Comparison of ENCODE assay signal across 21 cellular contexts in genomic region chr10:69976795-69977546, GRCh38.
A peak's percentile ranks its signal among the peaks of the same experiment; 100 is the strongest.
DNase-seq lines count a peak whose midpoint lies in the region; ATAC-seq and TF ChIP-seq lines count a peak whose summit lies in the region.
"Had no signal": no experiment of that assay in that cellular context is flagged by ENCODE, and none has a peak within 500 bp of the region (broad histone marks: within the 10 kb centered on the region; RNA-seq: fewer than 3 reads in every experiment).

No MANE protein-coding gene starts in this region.

- no peaks in the 10 kb centered on the region for H3K9me3 ChIP-seq in MM.1S (replicated peaks; ENCODE audit: insufficient read depth, low read length)
- peaks cover 0 to 19% (median 0%) of the 10 kb centered on the region in 3 experiments for H3K9me3 ChIP-seq in naive thymus-derived CD4-positive, alpha-beta T cell (ENCODE audit: control insufficient read depth in 2 of 3, low read length in 3 of 3)

- H3K4me1 Mint-ChIP-seq in GM23338: peaks cover 3% of the 10 kb centered on the region
- peaks cover 0 to 7% (median 0%) of the 10 kb centered on the region in 7 donors for H3K4me1 Mint-ChIP-seq in naive thymus-derived CD4-positive, alpha-beta T cell
- H3K4me1 Mint-ChIP-seq: CD4-positive, CD25-positive, alpha-beta regulatory T cell had no signal

- no peak overlapping the region for H3K9ac ChIP-seq in MM.1S (ENCODE audit: low read length)

- H3K27me3 ChIP-seq in GM23338 (ENCODE audit: insufficient read depth) (no peaks in the 10 kb centered on the region), MM.1S (replicated peaks; ENCODE audit: insufficient read depth, low read length) (no peaks in the 10 kb centered on the region)
- H3K27me3 ChIP-seq in naive thymus-derived CD4-positive, alpha-beta T cell (ENCODE audit: control insufficient read depth in 2 of 2, insufficient read depth in 2 of 2, low read length in 2 of 2): no peaks in the 10 kb centered on the region

- no peaks in the 10 kb centered on the region for H3K27me3 Mint-ChIP-seq in GM23338 (ENCODE audit: insufficient read depth, low read depth, poor library complexity)
- peaks cover 34 to 71% (median 43%) of the 10 kb centered on the region in 5 donors for H3K27me3 Mint-ChIP-seq in naive thymus-derived CD4-positive, alpha-beta T cell

- peaks cover 3% of the 10 kb centered on the region; the same call in 1 of the 3 replicates for H3K9me3 Mint-ChIP-seq in GM23338
- H3K9me3 Mint-ChIP-seq in naive thymus-derived CD4-positive, alpha-beta T cell: peaks cover 0 to 57% (median 26%) of the 10 kb centered on the region in 11 donors
- peaks cover 10 to 16% of the 10 kb centered on the region in 2 donors for H3K9me3 Mint-ChIP-seq in activated naive CD4-positive, alpha-beta T cell treated with anti-CD3 and anti-CD28 coated beads, Interleukin-2, amount 50 U/mL, for 72 hours

- POLR2A ChIA-PET in naive thymus-derived CD4-positive, alpha-beta T cell (lab: Charles Lee): no interaction called here

- H3K4me1 ChIP-seq in GM23338 (ENCODE audit: insufficient read depth) (no peaks in the 10 kb centered on the region), MM.1S (ENCODE audit: low read length) (peaks cover 9% of the 10 kb centered on the region)
- H3K4me1 ChIP-seq in naive thymus-derived CD4-positive, alpha-beta T cell (ENCODE audit: control insufficient read depth in 2 of 2, insufficient read depth in 2 of 2, low read length in 2 of 2): no peaks in the 10 kb centered on the region
- H3K4me1 ChIP-seq: A549, Caco-2 had no signal

- DNase-seq in AG08396 (ENCODE audit: low spot score) (peak; percentile 1), GM23338 (ENCODE audit: low spot score) (no peak), MM.1S (peak; percentile 16), amniotic epithelial cell (ENCODE audit: low read depth) (peak; percentile 69), cerebellar nuclear complex (lab: John Stamatoyannopoulos, UW) (no peak), kidney glomerular epithelial cell (lab: John Stamatoyannopoulos, UW) (no peak)
- no peak for DNase-seq in naive thymus-derived CD4-positive, alpha-beta T cell
- DNase-seq in activated naive CD4-positive, alpha-beta T cell treated with anti-CD3 and anti-CD28 coated beads, Interleukin-2, amount 50 U/mL, for 72 hours (ENCODE audit: low spot score in 2 of 2): no peak
- DNase-seq: Caco-2; DMS153; HCEC 1CT; KG1; NCI-H1105 treated with DMSO at 0.1 percent for 48 hours; NCI-H1694 treated with DMSO at 0.1 percent for 48 hours; NCI-H345; NCI-H526 treated with DMSO at 0.1 percent for 48 hours; NK-92 treated with Interleukin-12 subunit alpha and Interleukin-12 subunit beta, amount 100 ng/mL, for 24 hours; RPMI8226; SIG-M5 had no signal

- H3K27ac ChIP-seq in GM23338 (ENCODE audit: low read depth) (no peak overlapping the region), MM.1S (ENCODE audit: low read length) (no peak overlapping the region)
- no peak overlapping the region for H3K27ac ChIP-seq in naive thymus-derived CD4-positive, alpha-beta T cell (ENCODE audit: low read depth, low read length)
- H3K27ac ChIP-seq: A549 had no signal

- H3K36me3 ChIP-seq in GM23338 (ENCODE audit: insufficient read depth) (no peaks in the 10 kb centered on the region), MM.1S (replicated peaks; ENCODE audit: insufficient read depth, low read length) (no peaks in the 10 kb centered on the region)
- H3K36me3 ChIP-seq in naive thymus-derived CD4-positive, alpha-beta T cell (ENCODE audit: control insufficient read depth in 2 of 3, insufficient read depth in 3 of 3, low read length in 3 of 3): no peaks in the 10 kb centered on the region

- H3K9me2 ChIP-seq in GM23338 (ENCODE audit: insufficient read depth) (peaks cover 8% of the 10 kb centered on the region; the same call in 1 of the 2 replicates), MM.1S (replicated peaks; ENCODE audit: insufficient read depth, low read length) (no peaks in the 10 kb centered on the region)

- no peak for ATAC-seq in GM23338
- ATAC-seq in naive thymus-derived CD4-positive, alpha-beta T cell: no peak
- no peak for ATAC-seq in activated naive CD4-positive, alpha-beta T cell treated with anti-CD3 and anti-CD28 coated beads, Interleukin-2, amount 50 U/mL, for 72 hours
- ATAC-seq: A549 had no signal

- no peaks in the 10 kb centered on the region for H3K36me3 Mint-ChIP-seq in GM23338 (ENCODE audit: low read depth)
- peaks cover 0 to 19% (median 3%) of the 10 kb centered on the region in 5 donors for H3K36me3 Mint-ChIP-seq in naive thymus-derived CD4-positive, alpha-beta T cell
- H3K36me3 Mint-ChIP-seq in activated naive CD4-positive, alpha-beta T cell treated with anti-CD3 and anti-CD28 coated beads, Interleukin-2, amount 50 U/mL, for 72 hours: peaks cover 9 to 27% of the 10 kb centered on the region in 2 donors
- H3K36me3 Mint-ChIP-seq: CD4-positive, CD25-positive, alpha-beta regulatory T cell had no signal

- CTCF ChIA-PET in naive thymus-derived CD4-positive, alpha-beta T cell (lab: Charles Lee): interaction anchor here (1.5 kb wide), 1 partner anchor 19 kb away, joined by 3 read pairs; no protein-coding TSS in a partner anchor

- H2AFZ ChIP-seq in GM23338: peak overlapping the region; percentile 80
- H2AFZ ChIP-seq in MM.1S (ENCODE audit: low read length): 0 out of 2 replicates have a peak overlapping the region, but pooled peaks have one; percentile 16

- H3F3A ChIP-seq in GM23338 (replicated peaks; ENCODE audit: low read depth) (no peaks in the 10 kb centered on the region), MM.1S (ENCODE audit: insufficient read depth, low read length) (no peaks in the 10 kb centered on the region)

- H3K79me2 ChIP-seq in GM23338 (replicated peaks; ENCODE audit: insufficient read depth): no peaks in the 10 kb centered on the region
- no peaks in the 10 kb centered on the region for H3K79me2 ChIP-seq in MM.1S (ENCODE audit: low read length)

- H3K4me3 Mint-ChIP-seq in GM23338: no peak overlapping the region
- no peak overlapping the region for H3K4me3 Mint-ChIP-seq in naive thymus-derived CD4-positive, alpha-beta T cell
- H3K4me3 Mint-ChIP-seq: CD4-positive, CD25-positive, alpha-beta regulatory T cell had no signal

- no peak overlapping the region for H3K4me3 ChIP-seq in GM23338
- no peak overlapping the region for H3K4me3 ChIP-seq in MM.1S (ENCODE audit: low read length)
- H3K4me3 ChIP-seq in naive thymus-derived CD4-positive, alpha-beta T cell (ENCODE audit: low read length): no peak overlapping the region
- H3K4me3 ChIP-seq: A549 had no signal

- no peak overlapping the region for H3K4me2 ChIP-seq in GM23338
- peak overlapping the region; percentile 25; the same call in 1 of the 2 replicates for H3K4me2 ChIP-seq in MM.1S (ENCODE audit: low read depth, low read length)
- H3K4me2 ChIP-seq: A549 had no signal

- H4K20me1 ChIP-seq in GM23338 (replicated peaks; ENCODE audit: insufficient read depth) (no peaks in the 10 kb centered on the region), MM.1S (ENCODE audit: insufficient read depth, low read length) (no peaks in the 10 kb centered on the region)

- H3K27ac Mint-ChIP-seq in GM23338: no peak overlapping the region
- H3K27ac Mint-ChIP-seq in naive thymus-derived CD4-positive, alpha-beta T cell: no peak overlapping the region
- no peak overlapping the region for H3K27ac Mint-ChIP-seq in activated naive CD4-positive, alpha-beta T cell treated with anti-CD3 and anti-CD28 coated beads, Interleukin-2, amount 50 U/mL, for 72 hours
- H3K27ac Mint-ChIP-seq: CD4-positive, CD25-positive, alpha-beta regulatory T cell had no signal

- no peak for TF ChIP-seq CTCF in GM23338 (conservative IDR thresholded peaks at IDR 0.05; ENCODE audit: low read depth in 2 of 2)
- no peak for TF ChIP-seq CTCF in MM.1S (IDR thresholded peaks at IDR 0.05; ENCODE audit: low read length)

- intact Hi-C loops in naive thymus-derived CD4-positive, alpha-beta T cell (cut with micrococcal nuclease): no loop called here

TF ChIP-seq in GM23338, 12 proteins besides CTCF, POLR2A, EP300 and RAD21:
- no peak for TF ChIP-seq EZH2 (IDR thresholded peaks at IDR 0.05; ENCODE audit: low read depth, unreplicated experiment)
- no peak for TF ChIP-seq EZH2phosphoT487 (IDR thresholded peaks at IDR 0.05; ENCODE audit: unreplicated experiment)
- TF ChIP-seq ZNF331 (CRISPR knock-in tag; IDR thresholded peaks at IDR 0.05; ENCODE audit: low read depth): no peak
- no peak for TF ChIP-seq STAT1 (IDR thresholded peaks at IDR 0.05; ENCODE audit: unreplicated experiment)
- TF ChIP-seq ZNF114 (CRISPR knock-in tag; IDR thresholded peaks at IDR 0.05): no peak

Comparison
In these comparisons a context has a peak if more than half of its experiments do, and no peak if none do; other contexts are left out.
1. DNase-seq: peak in AG08396 (single experiment), MM.1S (single experiment) and amniotic epithelial cell (single experiment); none in GM23338 (single experiment), naive thymus-derived CD4-positive, alpha-beta T cell (0 of 9), cerebellar nuclear complex (0 of 2), kidney glomerular epithelial cell (single experiment) and activated naive CD4-positive, alpha-beta T cell treated with anti-CD3 and anti-CD28 coated beads, Interleukin-2, amount 50 U/mL, for 72 hours (0 of 2).